In the genomic region with DNA sequence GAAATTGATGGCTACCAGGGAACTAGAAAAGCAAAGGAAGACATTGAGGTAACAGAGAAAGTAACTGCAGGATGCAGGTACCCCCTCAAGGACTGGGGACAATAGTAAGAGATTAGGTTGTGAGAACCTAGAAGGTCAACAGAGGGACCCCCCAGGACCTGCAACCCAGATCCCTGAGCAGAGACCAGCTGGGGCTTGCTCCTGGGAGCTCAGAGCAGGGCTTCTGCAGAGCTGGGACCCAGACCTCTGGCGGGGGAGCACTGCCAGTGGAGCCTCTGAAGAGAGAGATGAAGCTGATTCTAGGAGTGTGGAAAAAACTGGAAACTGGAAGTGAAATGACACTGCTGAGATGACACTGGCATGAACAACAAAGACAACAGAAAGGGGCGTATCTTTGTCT, we compare ENCODE assay signal across 28 cellular contexts. TPM values are rescaled to one million over a fixed set of nuclear protein-coding genes. Genes with fewer than 3 reads are reported as not detected.
DNase-seq lines count a peak whose midpoint lies in the region; ATAC-seq and TF ChIP-seq lines count a peak whose summit lies in the region.
"Had no signal": no experiment of that assay in that cellular context is flagged by ENCODE, and none has a peak within 500 bp of the region (broad histone marks: within the 10 kb centered on the region; RNA-seq: fewer than 3 reads in every experiment).

No MANE protein-coding gene starts in this region.

- no peak overlapping the region for H2AFZ ChIP-seq in H9 (ENCODE audit: low read length)

- no peaks in the 10 kb centered on the region for H3K79me2 ChIP-seq in H9 (ENCODE audit: insufficient read depth, low read length)

- no peaks in the 10 kb centered on the region for H4K20me1 ChIP-seq in H9 (ENCODE audit: control insufficient read depth, insufficient read depth, insufficient read length)
- H4K20me1 ChIP-seq: BLaER1 had no signal

- H2AK5ac ChIP-seq in H9 (ENCODE audit: insufficient read length, low read length), result no peak overlapping the region

- CTCF ChIA-PET in HEK293T (lab: Yijun Ruan, JAX), result no interaction called here

- no peak overlapping the region for H3K23ac ChIP-seq in H9 (ENCODE audit: insufficient read length, low read depth, low read length)

- H3K36me3 Mint-ChIP-seq in H9 (ENCODE audit: insufficient read depth in 1 of 3, low read depth in 3 of 3), result no peaks in the 10 kb centered on the region
- no peaks in the 10 kb centered on the region for H3K36me3 Mint-ChIP-seq in chondrocyte (ENCODE audit: low read depth)
- H3K36me3 Mint-ChIP-seq in nephron progenitor cell (ENCODE audit: low read depth), result no peaks in the 10 kb centered on the region
- H3K36me3 Mint-ChIP-seq: CD14-positive monocyte; CD4-positive, alpha-beta memory T cell; CD4-positive, CD25-positive, alpha-beta regulatory T cell; CD8-positive, alpha-beta memory T cell had no signal

- no peaks in the 10 kb centered on the region for H3K79me1 ChIP-seq in H9 (ENCODE audit: insufficient read depth, low read depth, low read length, poor library complexity, severe bottlenecking)

- H3K14ac ChIP-seq in H9 (ENCODE audit: insufficient read depth, low read length), result no peak overlapping the region

- no peak overlapping the region for H4K8ac ChIP-seq in H9 (replicated peaks; ENCODE audit: insufficient read length, low read depth, low read length)

- H3K27ac Mint-ChIP-seq in H9, result no peak overlapping the region; a peak in 1 of 7 replicates
- H3K27ac Mint-ChIP-seq in chondrocyte (ENCODE audit: unreplicated experiment), result no peak overlapping the region
- peak overlapping the region; percentile 60 for H3K27ac Mint-ChIP-seq in nephron progenitor cell
- H3K27ac Mint-ChIP-seq: CD14-positive monocyte; CD4-positive, alpha-beta memory T cell; CD4-positive, CD25-positive, alpha-beta regulatory T cell; CD8-positive, alpha-beta memory T cell had no signal

- no peak overlapping the region for H2BK12ac ChIP-seq in H9 (ENCODE audit: insufficient read length, low read depth, low read length)

- no peak for ATAC-seq in GM18505 (IDR thresholded peaks at IDR 0.05; ENCODE audit: unreplicated experiment)
- ATAC-seq: GM12878 had no signal

- no peak overlapping the region for H3K18ac ChIP-seq in H9 (ENCODE audit: insufficient read length, low read depth, low read length)

- H3K4me2 ChIP-seq in H9 (ENCODE audit: insufficient read depth, insufficient read length, low read length), result no peak overlapping the region
- H3K4me2 ChIP-seq: BLaER1 had no signal

- no peaks in the 10 kb centered on the region for H3K36me3 ChIP-seq in vagina
- H3K36me3 ChIP-seq: BE2C, BLaER1 had no signal

- POLR2A ChIA-PET in HEK293T (lab: Yijun Ruan, JAX), result no interaction called here

- TF ChIP-seq POLR2A in GM18505 (IDR thresholded peaks at IDR 0.05; ENCODE audit: borderline replicate concordance, extremely low read depth, insufficient read depth, insufficient read length), result no peak
- TF ChIP-seq POLR2A in vagina (IDR thresholded peaks at IDR 0.05), result no peak

- no peak overlapping the region for H3K56ac ChIP-seq in H9 (ENCODE audit: insufficient read length, low read depth, low read length)

- WGBS in H9 (ENCODE audit: extremely low coverage, insufficient read length, low lambda C conversion rate), result no CpG with 5 or more reads among the region's 2 CpGs

- H3K9ac ChIP-seq in H9 (ENCODE audit: extremely low read depth, insufficient read length, low read length), result no peak overlapping the region
- H3K9ac ChIP-seq: BLaER1 had no signal

- H3K23me2 ChIP-seq in H9 (ENCODE audit: insufficient read length, low read depth, low read length, poor library complexity, severe bottlenecking), result no peaks in the 10 kb centered on the region

- intact Hi-C loops in vagina (cut with DNase I), result no loop called here

- H2BK20ac ChIP-seq in H9 (ENCODE audit: low read depth, low read length, poor library complexity, severe bottlenecking), result no peak overlapping the region

- H3K27me3 Mint-ChIP-seq in H9 (ENCODE audit: low read depth) (peaks cover 12% of the 10 kb centered on the region), chondrocyte (ENCODE audit: low read depth) (peaks cover 62% of the 10 kb centered on the region), nephron progenitor cell (ENCODE audit: low read depth, poor library complexity) (peaks cover 48% of the 10 kb centered on the region)

- peak; percentile 13 for DNase-seq in H9
- DNase-seq in chondrocyte (ENCODE audit: low spot score), result peak; percentile 69
- DNase-seq in islet precursor cell, result peak; percentile 33
- DNase-seq in nephron progenitor cell, result no peak
- DNase-seq in HEK293T (ENCODE audit: extremely low spot score), result no peak
- no peak for DNase-seq in vagina (ENCODE audit: extremely low spot score in 2 of 2)
- DNase-seq: 8988T; ACHN; BE2C; C1 segment of cervical spinal cord; CD4-positive, alpha-beta memory T cell; CD4-positive, CD25-positive, alpha-beta regulatory T cell; CD8-positive, alpha-beta memory T cell; COR-L47; DMS 273 treated with DMSO at 0.1 percent for 48 hours; DMS153; DMS53; DMS79; DND-41; EL; GDM1 had no signal

- H3K9me3 Mint-ChIP-seq in H9 (no peaks in the 10 kb centered on the region), chondrocyte (ENCODE audit: low read depth) (no peaks in the 10 kb centered on the region), nephron progenitor cell (no peaks in the 10 kb centered on the region)
- H3K9me3 Mint-ChIP-seq: CD8-positive, alpha-beta memory T cell had no signal

- H2BK15ac ChIP-seq in H9 (ENCODE audit: low read depth, low read length), result no peak overlapping the region

- no peak overlapping the region for H3K4ac ChIP-seq in H9 (ENCODE audit: low read depth, low read length)

- H2BK120ac ChIP-seq in H9 (ENCODE audit: low read depth, low read length, poor library complexity, severe bottlenecking), result no peak overlapping the region

- H3K27me3 ChIP-seq in H9 (ENCODE audit: insufficient read depth, low read length), result no peaks in the 10 kb centered on the region
- no peaks in the 10 kb centered on the region for H3K27me3 ChIP-seq in vagina
- H3K27me3 ChIP-seq: BLaER1 had no signal

- H3K4me3 ChIP-seq in vagina, result no peak overlapping the region
- H3K4me3 ChIP-seq: BLaER1, GM12878 had no signal

- no peak for TF ChIP-seq CTCF in H9 (conservative IDR thresholded peaks at IDR 0.05)
- TF ChIP-seq CTCF in chondrocyte (IDR thresholded peaks at IDR 0.05), result no peak
- no peak for TF ChIP-seq CTCF in nephron progenitor cell (IDR thresholded peaks at IDR 0.05)
- TF ChIP-seq CTCF in vagina (IDR thresholded peaks at IDR 0.05), result no peak

- H4K91ac ChIP-seq in H9 (ENCODE audit: insufficient read length, low read depth, low read length), result no peak overlapping the region

- H4K5ac ChIP-seq in H9 (ENCODE audit: insufficient read length, low read depth, low read length), result no peak overlapping the region

- H3K27ac ChIP-seq in H9 (ENCODE audit: insufficient read length, low read depth, low read length) (no peak overlapping the region), vagina (no peak overlapping the region)
- H3K27ac ChIP-seq: BLaER1 had no signal

- H3K4me3 Mint-ChIP-seq in H9 (no peak overlapping the region), chondrocyte (ENCODE audit: unreplicated experiment) (no peak overlapping the region), nephron progenitor cell (no peak overlapping the region)
- H3K4me3 Mint-ChIP-seq: CD14-positive monocyte; CD4-positive, alpha-beta memory T cell; CD4-positive, CD25-positive, alpha-beta regulatory T cell; CD8-positive, alpha-beta memory T cell had no signal

- no peak overlapping the region for H3T11ph ChIP-seq in H9 (ENCODE audit: low read length)

- H3K4me1 ChIP-seq in H9 (ENCODE audit: insufficient read depth, low read length) (no peaks in the 10 kb centered on the region), vagina (no peaks in the 10 kb centered on the region)
- H3K4me1 ChIP-seq: BE2C had no signal

- no peaks in the 10 kb centered on the region for H3K9me3 ChIP-seq in H9 (ENCODE audit: control insufficient read depth, low read depth, low read length)
- no peaks in the 10 kb centered on the region for H3K9me3 ChIP-seq in vagina
- H3K9me3 ChIP-seq: BE2C, BLaER1 had no signal

- H2BK5ac ChIP-seq in H9 (ENCODE audit: insufficient read length, low read length), result no peak overlapping the region

- H3K4me1 Mint-ChIP-seq in H9 (peaks cover 0 to 12% of the 10 kb centered on the region in 2 experiments; a peak in 1 of 4 replicates), chondrocyte (ENCODE audit: low read depth) (peaks cover 7% of the 10 kb centered on the region), nephron progenitor cell (peaks cover 11% of the 10 kb centered on the region)
- H3K4me1 Mint-ChIP-seq: CD14-positive monocyte; CD4-positive, alpha-beta memory T cell; CD4-positive, CD25-positive, alpha-beta regulatory T cell; CD8-positive, alpha-beta memory T cell had no signal

TF ChIP-seq in HEK293T, 16 proteins besides CTCF, POLR2A, EP300 and RAD21:
- TF ChIP-seq HDGF (IDR thresholded peaks at IDR 0.05; ENCODE audit: borderline replicate concordance) (no peak), TARDBP (IDR thresholded peaks at IDR 0.05) (no peak), FOXA1 (IDR thresholded peaks at IDR 0.05) (no peak), ZNF384 (IDR thresholded peaks at IDR 0.05) (no peak), ARNT (IDR thresholded peaks at IDR 0.05) (no peak), FOXM1 (IDR thresholded peaks at IDR 0.05; ENCODE audit: borderline replicate concordance) (no peak), CTBP1 (IDR thresholded peaks at IDR 0.05; ENCODE audit: borderline replicate concordance) (no peak), L3MBTL2 (conservative IDR thresholded peaks at IDR 0.05) (no peak), SUZ12 (IDR thresholded peaks at IDR 0.05) (no peak), SP1 (IDR thresholded peaks at IDR 0.05) (no peak), FOXK2 (IDR thresholded peaks at IDR 0.05) (no peak), BHLHE40 (IDR thresholded peaks at IDR 0.05; ENCODE audit: borderline replicate concordance) (no peak), NFRKB (IDR thresholded peaks at IDR 0.05) (no peak), LEF1 (IDR thresholded peaks at IDR 0.05; ENCODE audit: borderline replicate concordance) (no peak), ELF4 (IDR thresholded peaks at IDR 0.05) (no peak)
- TF ChIP-seq, protein P1, sequence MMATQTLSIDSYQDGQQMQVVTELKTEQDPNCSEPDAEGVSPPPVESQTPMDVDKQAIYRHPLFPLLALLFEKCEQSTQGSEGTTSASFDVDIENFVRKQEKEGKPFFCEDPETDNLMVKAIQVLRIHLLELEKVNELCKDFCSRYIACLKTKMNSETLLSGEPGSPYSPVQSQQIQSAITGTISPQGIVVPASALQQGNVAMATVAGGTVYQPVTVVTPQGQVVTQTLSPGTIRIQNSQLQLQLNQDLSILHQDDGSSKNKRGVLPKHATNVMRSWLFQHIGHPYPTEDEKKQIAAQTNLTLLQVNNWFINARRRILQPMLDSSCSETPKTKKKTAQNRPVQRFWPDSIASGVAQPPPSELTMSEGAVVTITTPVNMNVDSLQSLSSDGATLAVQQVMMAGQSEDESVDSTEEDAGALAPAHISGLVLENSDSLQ (IDR thresholded peaks at IDR 0.05), result no peak

RNA-seq across cellular contexts. Expression of a gene that starts 17.2 kb away (rescaled TPM):
- total RNA-seq in H9 (2021), result not detected in 2 replicates
- total RNA-seq in chondrocyte, result not detected in 3 replicates
- total RNA-seq in vagina, result not detected
- total RNA-seq: A673; CD4-positive, alpha-beta memory T cell; CD4-positive, CD25-positive, alpha-beta regulatory T cell; CD8-positive, alpha-beta memory T cell; Daoy; G401; GM12878 had no signal

RNA-seq across cellular contexts. Expression of a gene that starts 17.3 kb away (rescaled TPM):
- total RNA-seq in H9 (2021), result 60.7 and 65.1 TPM in 2 replicates
- total RNA-seq in chondrocyte, result 47.9 to 62.6 TPM (median 49.7 TPM) in 3 replicates
- total RNA-seq in vagina, result 32.4 TPM

RNA-seq across cellular contexts. Expression of a gene that starts 51.8 kb away (rescaled TPM):
- total RNA-seq in H9 (2021) (1.6 and 1.8 TPM in 2 replicates), chondrocyte (not detected in 3 replicates), vagina (8.1 TPM)
- total RNA-seq: A673; CD4-positive, alpha-beta memory T cell; CD4-positive, CD25-positive, alpha-beta regulatory T cell; CD8-positive, alpha-beta memory T cell; GM12878 had no signal

Comparison
In these comparisons a context has a peak if more than half of its experiments do, and no peak if none do; other contexts are left out.
1. DNase-seq: peak in H9 (single experiment), chondrocyte (single experiment) and islet precursor cell (single experiment); none in nephron progenitor cell (single experiment), HEK293T (single experiment) and vagina (0 of 2).